In genomic region chr9:16869140-16869903, GRCh38 we compare ENCODE assay signal across 10 cellular contexts. TPM values are rescaled to one million over a fixed set of nuclear protein-coding genes. Genes with fewer than 3 reads are reported as not detected.
A peak's percentile ranks its signal among the peaks of the same experiment; 100 is the strongest.
DNase-seq lines count a peak whose midpoint lies in the region; ATAC-seq and TF ChIP-seq lines count a peak whose summit lies in the region.
"Had no signal": no experiment of that assay in that cellular context is flagged by ENCODE, and none has a peak within 500 bp of the region (broad histone marks: within the 10 kb centered on the region; RNA-seq: fewer than 3 reads in every experiment).

No MANE protein-coding gene starts in this region.

- peak overlapping the region; percentile 94 for H3K27ac Mint-ChIP-seq in osteocyte (ENCODE audit: unreplicated experiment)
- no peak overlapping the region for H3K27ac Mint-ChIP-seq in activated CD8-positive, alpha-beta T cell treated with anti-CD3 and anti-CD28 coated beads for 36 hours
- H3K27ac Mint-ChIP-seq: naive thymus-derived CD4-positive, alpha-beta T cell had no signal

- H3K9ac ChIP-seq in DND-41 (ENCODE audit: low read depth, low read length) = peak overlapping the region; percentile 62

- peak overlapping the region; percentile 95 for H3K4me3 Mint-ChIP-seq in osteocyte (ENCODE audit: unreplicated experiment)
- H3K4me3 Mint-ChIP-seq in activated CD8-positive, alpha-beta T cell treated with anti-CD3 and anti-CD28 coated beads for 36 hours = no peak overlapping the region

- no peaks in the 10 kb centered on the region for H3K79me2 ChIP-seq in DND-41 (ENCODE audit: insufficient read depth, low read length)

- peaks cover 58% of the 10 kb centered on the region for H3K4me1 Mint-ChIP-seq in osteocyte (ENCODE audit: unreplicated experiment)
- H3K4me1 Mint-ChIP-seq in activated CD8-positive, alpha-beta T cell treated with anti-CD3 and anti-CD28 coated beads for 36 hours (ENCODE audit: low read depth) = peaks cover 4% of the 10 kb centered on the region

- H3K36me3 ChIP-seq in DND-41 (ENCODE audit: insufficient read depth, low read length) = no peaks in the 10 kb centered on the region

- no peak for TF ChIP-seq CTCF in DND-41 (IDR thresholded peaks at IDR 0.05; ENCODE audit: borderline replicate concordance, extremely low read depth, low read length, poor library complexity, severe bottlenecking)
- no peak for TF ChIP-seq CTCF in foreskin fibroblast (IDR thresholded peaks at IDR 0.05; ENCODE audit: low read depth, low read length)
- TF ChIP-seq CTCF in osteocyte (IDR thresholded peaks at IDR 0.05) = no peak
- no peak for TF ChIP-seq CTCF in activated CD8-positive, alpha-beta T cell treated with anti-CD3 and anti-CD28 coated beads for 36 hours (IDR thresholded peaks at IDR 0.05)

- H3K27me3 ChIP-seq in DND-41 (ENCODE audit: insufficient read depth, low read length, poor library complexity) = peaks cover 37% of the 10 kb centered on the region

- no peak for ATAC-seq in DND-41 (ENCODE audit: insufficient read depth, low read depth)
- ATAC-seq in activated CD8-positive, alpha-beta T cell treated with anti-CD3 and anti-CD28 coated beads for 36 hours = no peak

- no peaks in the 10 kb centered on the region for H3K9me3 Mint-ChIP-seq in osteocyte (ENCODE audit: unreplicated experiment)
- no peaks in the 10 kb centered on the region for H3K9me3 Mint-ChIP-seq in activated CD8-positive, alpha-beta T cell treated with anti-CD3 and anti-CD28 coated beads for 36 hours

- H2AFZ ChIP-seq in DND-41 (ENCODE audit: low read depth, low read length) = peak overlapping the region; percentile 64

- DNase-seq in DND-41 (no peak), NCI-H226 (peak; percentile 12), foreskin fibroblast (peak; percentile 7 to 52), osteocyte (ENCODE audit: extremely low spot score, unreplicated experiment) (no peak), DMS153 treated with DMSO at 0.1 percent for 48 hours (lab: John Stamatoyannopoulos, UW; ENCODE audit: unreplicated experiment) (no peak), hypothalamus (lab: John Stamatoyannopoulos, UW) (no peak), D341Med (ENCODE audit: low spot score) (no peak)
- DNase-seq in activated CD8-positive, alpha-beta T cell treated with anti-CD3 and anti-CD28 coated beads for 36 hours = no peak
- DNase-seq: naive thymus-derived CD4-positive, alpha-beta T cell had no signal

- H4K20me1 ChIP-seq in DND-41 (ENCODE audit: insufficient read depth, low read length) = 0 out of 2 replicates have a peak, but pooled peaks cover 3% of the 10 kb centered on the region

- POLR2A ChIA-PET in activated CD8-positive, alpha-beta T cell treated with anti-CD3 and anti-CD28 coated beads for 36 hours (lab: Charles Lee) = no interaction called here

- peak overlapping the region; percentile 20 to 57; a peak in 3 of 4 replicates for H3K4me3 ChIP-seq in DND-41 (ENCODE audit: low read depth in 1 of 2, low read length in 2 of 2)
- peak overlapping the region; percentile 78 to 86 for H3K4me3 ChIP-seq in foreskin fibroblast (ENCODE audit: low read depth in 1 of 2, low read length in 2 of 2)

- no peaks in the 10 kb centered on the region for H3K27me3 Mint-ChIP-seq in osteocyte (ENCODE audit: unreplicated experiment)
- peaks cover 38% of the 10 kb centered on the region for H3K27me3 Mint-ChIP-seq in activated CD8-positive, alpha-beta T cell treated with anti-CD3 and anti-CD28 coated beads for 36 hours

- H3K9me3 ChIP-seq in DND-41 (ENCODE audit: insufficient read depth, low read length, severe bottlenecking) = no peaks in the 10 kb centered on the region

- H3K36me3 Mint-ChIP-seq in osteocyte (ENCODE audit: unreplicated experiment) = no peaks in the 10 kb centered on the region
- H3K36me3 Mint-ChIP-seq in activated CD8-positive, alpha-beta T cell treated with anti-CD3 and anti-CD28 coated beads for 36 hours (ENCODE audit: low read depth) = no peaks in the 10 kb centered on the region

- CTCF ChIA-PET in activated CD8-positive, alpha-beta T cell treated with anti-CD3 and anti-CD28 coated beads for 36 hours (lab: Charles Lee) = no interaction called here

- peak overlapping the region; percentile 75 for H3K4me2 ChIP-seq in DND-41 (ENCODE audit: insufficient read depth, low read length)

- intact Hi-C loops in activated CD8-positive, alpha-beta T cell treated with anti-CD3 and anti-CD28 coated beads for 36 hours (cut with micrococcal nuclease) = no loop called here

- no peak overlapping the region for H3K27ac ChIP-seq in DND-41 (ENCODE audit: low read length)
- H3K27ac ChIP-seq: KMS-11 had no signal

- H3K4me1 ChIP-seq in DND-41 (ENCODE audit: insufficient read depth, low read length) = peaks cover 34% of the 10 kb centered on the region

RNA-seq across cellular contexts. Expression of gene BNC2, which starts 1.1 kb away (rescaled TPM):
- 66.2 and 66.5 TPM in 2 replicates for total RNA-seq in osteocyte
- not detected for total RNA-seq in activated CD8-positive, alpha-beta T cell treated with anti-CD3 and anti-CD28 coated beads for 36 hours

Comparison
In these comparisons a context has a peak if more than half of its experiments do, and no peak if none do; other contexts are left out.
1. DNase-seq: peak in NCI-H226 (single experiment) and foreskin fibroblast (2 of 2); none in DND-41 (single experiment), osteocyte (single experiment), DMS153 treated with DMSO at 0.1 percent for 48 hours (single experiment), activated CD8-positive, alpha-beta T cell treated with anti-CD3 and anti-CD28 coated beads for 36 hours (single experiment), hypothalamus (0 of 51) and D341Med (single experiment).
2. RNA of gene BNC2, which starts 1.1 kb away (total RNA-seq): 66.2 to 66.5 TPM in osteocyte; not detected in activated CD8-positive, alpha-beta T cell treated with anti-CD3 and anti-CD28 coated beads for 36 hours; every median in the first group is over 10 times any median in the second.